10 cellular contexts compared by ENCODE assay signal in the genomic region with DNA sequence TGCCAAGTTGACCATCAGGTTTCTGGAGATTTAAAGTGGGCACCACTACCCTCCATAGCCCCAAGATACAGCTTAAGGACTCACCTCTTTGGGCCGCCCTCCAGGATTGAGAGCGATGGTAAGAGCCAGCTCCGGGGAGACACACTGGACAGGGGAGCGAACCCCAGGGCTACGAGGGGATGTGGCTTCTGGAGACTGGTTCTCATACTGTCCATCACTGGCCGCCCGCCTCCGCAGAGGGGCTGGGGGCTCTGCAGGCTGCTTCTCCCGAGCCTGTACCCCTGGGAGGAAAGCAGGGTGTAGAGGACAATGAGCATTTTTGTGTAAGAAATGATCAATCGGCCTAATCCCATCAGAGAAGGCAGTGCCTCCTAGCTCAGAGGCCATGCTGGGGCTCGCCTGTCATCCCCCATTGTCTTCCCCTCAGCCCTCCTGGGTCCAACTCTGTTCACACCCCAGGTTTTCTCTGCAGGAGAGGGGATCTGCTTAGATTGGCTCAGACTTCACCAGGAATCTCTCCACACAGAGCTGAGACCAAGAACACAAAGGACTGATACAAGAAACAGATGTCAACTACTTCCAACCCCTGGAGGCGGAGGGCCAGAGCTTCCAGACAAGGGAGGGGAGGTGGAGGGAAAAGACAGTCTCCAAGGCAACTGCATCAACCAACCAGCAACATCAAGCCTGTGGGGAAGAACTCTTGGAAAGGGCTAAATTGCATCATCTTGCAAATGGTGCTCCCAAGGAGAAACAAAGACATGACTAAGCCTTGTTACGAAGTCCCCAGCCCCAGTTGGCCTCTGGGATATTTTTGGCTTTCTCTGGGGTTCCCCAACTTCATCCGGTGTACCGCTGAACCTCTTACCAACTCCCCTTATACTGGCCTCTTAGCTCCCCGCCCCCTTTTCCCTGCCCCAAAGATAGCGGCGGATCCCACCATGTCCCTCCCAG.
DNase-seq lines count a peak whose midpoint lies in the region; TF ChIP-seq lines count a peak whose summit lies in the region.
"Had no signal": no experiment of that assay in that cellular context is flagged by ENCODE, and none has a peak within 500 bp of the region (broad histone marks: within the 10 kb centered on the region; RNA-seq: fewer than 3 reads in every experiment).

No MANE protein-coding gene starts in this region.

- peak overlapping the region; percentile 79 to 82 for H3K27ac ChIP-seq in uterus

- no peaks in the 10 kb centered on the region for H3K27me3 ChIP-seq in uterus

- H3K4me3 ChIP-seq in epithelial cell of esophagus (ENCODE audit: low read length): no peak overlapping the region
- H3K4me3 ChIP-seq in uterus: no peak overlapping the region

- H3K27ac Mint-ChIP-seq in activated naive CD4-positive, alpha-beta T cell treated with anti-CD3 and anti-CD28 coated beads for 36 hours: no peak overlapping the region
- H3K27ac Mint-ChIP-seq: activated naive CD8-positive, alpha-beta T cell had no signal

- no peaks in the 10 kb centered on the region for H3K36me3 ChIP-seq in uterus

- H3K4me1 ChIP-seq in uterus: peaks cover 0 to 18% of the 10 kb centered on the region in 2 donors

- TF ChIP-seq POLR2A in uterus (IDR thresholded peaks at IDR 0.05): no peak

- TF ChIP-seq CTCF in epithelial cell of esophagus (IDR thresholded peaks at IDR 0.05; ENCODE audit: insufficient read depth, low read depth, low read length, missing control alignments) (no peak), uterus (IDR thresholded peaks at IDR 0.05) (no peak)

- H3K27me3 Mint-ChIP-seq in activated naive CD4-positive, alpha-beta T cell treated with anti-CD3 and anti-CD28 coated beads for 36 hours (ENCODE audit: low read depth): peaks cover 5% of the 10 kb centered on the region
- H3K27me3 Mint-ChIP-seq: activated naive CD8-positive, alpha-beta T cell had no signal

- CTCF ChIA-PET in activated naive CD4-positive, alpha-beta T cell treated with anti-CD3 and anti-CD28 coated beads for 36 hours (lab: Charles Lee): interaction anchor here (0.9 to 1.6 kb wide), 4 partner anchors 47 to 153 kb away, joined by 3 to 5 read pairs (median 4); no protein-coding TSS in a partner anchor

- H3K4me1 Mint-ChIP-seq in activated naive CD4-positive, alpha-beta T cell treated with anti-CD3 and anti-CD28 coated beads for 36 hours (ENCODE audit: low read depth): no peaks in the 10 kb centered on the region

- no peak overlapping the region for H3K4me3 Mint-ChIP-seq in activated naive CD4-positive, alpha-beta T cell treated with anti-CD3 and anti-CD28 coated beads for 36 hours
- H3K4me3 Mint-ChIP-seq: activated naive CD8-positive, alpha-beta T cell had no signal

- H3K9me3 Mint-ChIP-seq in activated naive CD4-positive, alpha-beta T cell treated with anti-CD3 and anti-CD28 coated beads for 36 hours: no peaks in the 10 kb centered on the region

- intact Hi-C loops in uterus (cut with DNase I; ENCODE audit: low total_unique reads): no loop called here
- intact Hi-C loops in activated naive CD4-positive, alpha-beta T cell treated with anti-CD3 and anti-CD28 coated beads for 36 hours (cut with micrococcal nuclease): no loop called here

- no peaks in the 10 kb centered on the region for H3K9me3 ChIP-seq in uterus

- no peaks in the 10 kb centered on the region for H3K36me3 Mint-ChIP-seq in activated naive CD4-positive, alpha-beta T cell treated with anti-CD3 and anti-CD28 coated beads for 36 hours (ENCODE audit: low read depth)
- H3K36me3 Mint-ChIP-seq: activated naive CD8-positive, alpha-beta T cell had no signal

- DNase-seq in NCI-H2171 treated with DMSO at 0.1 percent for 48 hours (lab: John Stamatoyannopoulos, UW) (peak; percentile 43), NCI-H2171 (lab: John Stamatoyannopoulos, UW) (no peak), epithelial cell of esophagus (ENCODE audit: low read depth) (peak; percentile 17), mucosa of gallbladder (ENCODE audit: low spot score) (peak; percentile 44), uterus (peak; percentile 81), NCI-H1436 treated with DMSO at 0.1 percent for 48 hours (lab: John Stamatoyannopoulos, UW) (no peak), SKM-1 (lab: John Stamatoyannopoulos, UW; ENCODE audit: unreplicated experiment) (no peak)
- DNase-seq in activated naive CD4-positive, alpha-beta T cell treated with anti-CD3 and anti-CD28 coated beads for 36 hours: no peak
- DNase-seq: stimulated activated naive CD4-positive, alpha-beta T cell had no signal

Comparison
In these comparisons a context has a peak if more than half of its experiments do, and no peak if none do; other contexts are left out.
1. DNase-seq: peak in NCI-H2171 treated with DMSO at 0.1 percent for 48 hours (single experiment), epithelial cell of esophagus (single experiment), mucosa of gallbladder (single experiment) and uterus (2 of 2); none in NCI-H2171 (single experiment), NCI-H1436 treated with DMSO at 0.1 percent for 48 hours (single experiment), SKM-1 (single experiment) and activated naive CD4-positive, alpha-beta T cell treated with anti-CD3 and anti-CD28 coated beads for 36 hours (single experiment).